Comparison of ENCODE assay signal across 32 cellular contexts in genomic region chr10:5568984-5569383, GRCh38. TPM values are rescaled to one million over a fixed set of nuclear protein-coding genes. Genes with fewer than 3 reads are reported as not detected.
DNase-seq lines count a peak whose midpoint lies in the region; ATAC-seq and TF ChIP-seq lines count a peak whose summit lies in the region.
"Had no signal": no experiment of that assay in that cellular context is flagged by ENCODE, and none has a peak within 500 bp of the region (broad histone marks: within the 10 kb centered on the region; RNA-seq: fewer than 3 reads in every experiment).

No MANE protein-coding gene starts in this region.

- no peak overlapping the region for H4K5ac ChIP-seq in IMR-90 (ENCODE audit: low read depth, low read length)

- no peak overlapping the region for H3K23ac ChIP-seq in IMR-90 (ENCODE audit: low read depth, low read length)

- peaks cover 18% of the 10 kb centered on the region for H3K4me1 ChIP-seq in IMR-90 (ENCODE audit: control insufficient read depth, insufficient read depth, low read length)
- H3K4me1 ChIP-seq in left lung = no peaks in the 10 kb centered on the region
- H3K4me1 ChIP-seq: A549 had no signal

- WGBS in IMR-90 (ENCODE audit: extremely low coverage in 2 of 2, insufficient read length in 1 of 2), 2 experiments = 100% methylated on average over 1 of the region's 2 CpGs; no CpG with 5 or more reads in 1 of the 2 experiments

- H2AK5ac ChIP-seq in IMR-90 (ENCODE audit: low read depth, low read length) = peak overlapping the region; percentile 44; the same call in 1 of the 2 replicates

- H2BK120ac ChIP-seq in IMR-90 (ENCODE audit: low read depth, low read length) = no peak overlapping the region

- no peaks in the 10 kb centered on the region for H3K36me3 Mint-ChIP-seq in activated naive CD4-positive, alpha-beta T cell treated with anti-CD3 and anti-CD28 coated beads, Interleukin-2, amount 50 U/mL, for 24 hours
- peaks cover 3% of the 10 kb centered on the region for H3K36me3 Mint-ChIP-seq in activated naive CD4-positive, alpha-beta T cell treated with anti-CD3 and anti-CD28 coated beads, Interleukin-2, amount 10 ng/mL, durations not matched to agents 7 days and 5 days
- no peaks in the 10 kb centered on the region for H3K36me3 Mint-ChIP-seq in activated naive CD8-positive, alpha-beta T cell treated with anti-CD3 and anti-CD28 coated beads, Interleukin-2, amount 50 U/mL, for 24 hours (ENCODE audit: low read depth)
- H3K36me3 Mint-ChIP-seq in neural crest cell (ENCODE audit: low read depth) = no peaks in the 10 kb centered on the region

- no peaks in the 10 kb centered on the region for H3K9me3 Mint-ChIP-seq in activated naive CD4-positive, alpha-beta T cell treated with anti-CD3 and anti-CD28 coated beads, Interleukin-2, amount 50 U/mL, for 24 hours
- H3K9me3 Mint-ChIP-seq in activated naive CD4-positive, alpha-beta T cell treated with anti-CD3 and anti-CD28 coated beads, Interleukin-2, amount 10 ng/mL, durations not matched to agents 7 days and 5 days = peaks cover 3% of the 10 kb centered on the region
- H3K9me3 Mint-ChIP-seq in activated naive CD8-positive, alpha-beta T cell treated with anti-CD3 and anti-CD28 coated beads, Interleukin-2, amount 50 U/mL, for 24 hours = peaks cover 7% of the 10 kb centered on the region
- peaks cover 3% of the 10 kb centered on the region for H3K9me3 Mint-ChIP-seq in neural crest cell
- H3K9me3 Mint-ChIP-seq: H9, HFFc6 had no signal

- no peak for TF ChIP-seq CTCF in IMR-90 (conservative IDR thresholded peaks at IDR 0.05; ENCODE audit: low read depth, low read length)
- no peak for TF ChIP-seq CTCF in neural crest cell (conservative IDR thresholded peaks at IDR 0.05)
- TF ChIP-seq CTCF in left lung (IDR thresholded peaks at IDR 0.05) = no peak

- no peaks in the 10 kb centered on the region for H3K27me3 Mint-ChIP-seq in activated naive CD4-positive, alpha-beta T cell treated with anti-CD3 and anti-CD28 coated beads, Interleukin-2, amount 50 U/mL, for 24 hours
- peaks cover 37% of the 10 kb centered on the region for H3K27me3 Mint-ChIP-seq in activated naive CD4-positive, alpha-beta T cell treated with anti-CD3 and anti-CD28 coated beads, Interleukin-2, amount 10 ng/mL, durations not matched to agents 7 days and 5 days
- peaks cover 3% of the 10 kb centered on the region for H3K27me3 Mint-ChIP-seq in activated naive CD8-positive, alpha-beta T cell treated with anti-CD3 and anti-CD28 coated beads, Interleukin-2, amount 50 U/mL, for 24 hours
- no peaks in the 10 kb centered on the region for H3K27me3 Mint-ChIP-seq in neural crest cell (ENCODE audit: low read depth)
- H3K27me3 Mint-ChIP-seq: CD4-positive, alpha-beta memory T cell had no signal

- H4K91ac ChIP-seq in IMR-90 (ENCODE audit: insufficient read depth, low read depth, low read length) = no peak overlapping the region

- no peak for DNase-seq in activated naive CD4-positive, alpha-beta T cell treated with anti-CD3 and anti-CD28 coated beads, Interleukin-2, amount 10 ng/mL, durations not matched to agents 7 days and 5 days
- no peak for DNase-seq in IMR-90
- DNase-seq in activated naive CD8-positive, alpha-beta T cell treated with anti-CD3 and anti-CD28 coated beads, Interleukin-2, amount 50 U/mL, for 24 hours = no peak
- DNase-seq in neural crest cell (ENCODE audit: low read depth, low spot score) = no peak
- DNase-seq in left lung = no peak
- DNase-seq in COR-L47 (lab: John Stamatoyannopoulos, UW) = no peak
- DNase-seq: C1 segment of cervical spinal cord; CD4-positive, alpha-beta memory T cell; DMS 273 treated with DMSO at 0.1 percent for 48 hours; DMS79; EL; GDM1; GM23248; H9; HFFc6; KBM-7; MV-4-11; NCI-H1105; NCI-H146; NCI-H1930; NCI-H2107; NCI-H524; NCI-H748 treated with DMSO at 0.1 percent for 48 hours; PC-3 had no signal

- H3K36me3 ChIP-seq in IMR-90 (ENCODE audit: control insufficient read depth, insufficient read depth, low read length) (no peaks in the 10 kb centered on the region), left lung (no peaks in the 10 kb centered on the region)
- H3K36me3 ChIP-seq: SJSA1 had no signal

- CTCF ChIA-PET in activated naive CD4-positive, alpha-beta T cell treated with anti-CD3 and anti-CD28 coated beads, Interleukin-2, amount 10 ng/mL, durations not matched to agents 7 days and 5 days (lab: Charles Lee) = no interaction called here
- CTCF ChIA-PET in IMR-90 (lab: Yijun Ruan, JAX) = no interaction called here

- intact Hi-C loops in IMR-90 (cut with micrococcal nuclease) (no loop called here), left lung (cut with DNase I) (no loop called here)

- no peak overlapping the region for H3K4me3 ChIP-seq in IMR-90 (ENCODE audit: insufficient read depth, low read depth, low read length)
- H3K4me3 ChIP-seq in left lung = no peak overlapping the region
- H3K4me3 ChIP-seq: A549, GM12878, GM23248, SJSA1 had no signal

- no peak overlapping the region for H3K4me3 Mint-ChIP-seq in activated naive CD4-positive, alpha-beta T cell treated with anti-CD3 and anti-CD28 coated beads, Interleukin-2, amount 50 U/mL, for 24 hours
- no peak overlapping the region for H3K4me3 Mint-ChIP-seq in activated naive CD4-positive, alpha-beta T cell treated with anti-CD3 and anti-CD28 coated beads, Interleukin-2, amount 10 ng/mL, durations not matched to agents 7 days and 5 days
- peak overlapping the region; percentile 44 for H3K4me3 Mint-ChIP-seq in activated naive CD8-positive, alpha-beta T cell treated with anti-CD3 and anti-CD28 coated beads, Interleukin-2, amount 50 U/mL, for 24 hours
- no peak overlapping the region for H3K4me3 Mint-ChIP-seq in neural crest cell
- H3K4me3 Mint-ChIP-seq: CD4-positive, alpha-beta memory T cell; H9; HFFc6 had no signal

- H3K14ac ChIP-seq in IMR-90 (replicated peaks; ENCODE audit: low read depth, low read length) = no peak overlapping the region

- H2BK15ac ChIP-seq in IMR-90 (ENCODE audit: low read depth, low read length) = no peak overlapping the region

- H2AK9ac ChIP-seq in IMR-90 (replicated peaks; ENCODE audit: low read depth, low read length, poor library complexity) = no peak overlapping the region

- H3K9me3 ChIP-seq in IMR-90 (ENCODE audit: control insufficient read depth, insufficient read depth, low read length) (no peaks in the 10 kb centered on the region), left lung (no peaks in the 10 kb centered on the region)
- H3K9me3 ChIP-seq: A549, SJSA1 had no signal

- H3K27me3 ChIP-seq in IMR-90 (ENCODE audit: control insufficient read depth, insufficient read depth, low read length) (no peaks in the 10 kb centered on the region), left lung (no peaks in the 10 kb centered on the region)
- H3K27me3 ChIP-seq: SJSA1 had no signal

- TF ChIP-seq POLR2A in IMR-90 (IDR thresholded peaks at IDR 0.05; ENCODE audit: low read depth, low read length) = no peak

- H4K20me1 ChIP-seq in IMR-90 (ENCODE audit: insufficient read depth, low read length) = no peaks in the 10 kb centered on the region

- no peak overlapping the region; the same call in 1 of the 2 replicates for H2BK20ac ChIP-seq in IMR-90 (ENCODE audit: low read depth, low read length)

- TF ChIP-seq RAD21 in IMR-90 (IDR thresholded peaks at IDR 0.05; ENCODE audit: low read length) = no peak

- H3K27ac ChIP-seq in IMR-90 (ENCODE audit: insufficient read depth, low read length) (no peak overlapping the region), left lung (no peak overlapping the region)
- H3K27ac ChIP-seq: A549, GM23248, HL-60, SJSA1 had no signal

- peaks cover 0 to 3% of the 10 kb centered on the region in 2 experiments; a peak in 1 of 4 replicates for H3K79me1 ChIP-seq in IMR-90 (ENCODE audit: low read depth in 1 of 2, low read length in 2 of 2)

- ATAC-seq in IMR-90 (ENCODE audit: low read depth) (no peak), left lung (no peak), HG03280 (IDR thresholded peaks at IDR 0.05; ENCODE audit: unreplicated experiment) (no peak)
- no peak for ATAC-seq in activated naive CD8-positive, alpha-beta T cell treated with anti-CD3 and anti-CD28 coated beads, Interleukin-2, amount 50 U/mL, for 24 hours
- ATAC-seq: A549, GM12878, PC-3, Right ventricle myocardium inferior had no signal

- no peak overlapping the region for H4K8ac ChIP-seq in IMR-90 (ENCODE audit: low read depth in 2 of 2, low read length in 2 of 2)

- no peak overlapping the region for H2BK5ac ChIP-seq in IMR-90 (ENCODE audit: low read depth, low read length, poor library complexity, severe bottlenecking)

- peak overlapping the region; percentile 8 for H3K27ac Mint-ChIP-seq in activated naive CD4-positive, alpha-beta T cell treated with anti-CD3 and anti-CD28 coated beads, Interleukin-2, amount 50 U/mL, for 24 hours
- H3K27ac Mint-ChIP-seq in activated naive CD4-positive, alpha-beta T cell treated with anti-CD3 and anti-CD28 coated beads, Interleukin-2, amount 10 ng/mL, durations not matched to agents 7 days and 5 days = no peak overlapping the region
- peak overlapping the region; percentile 63 for H3K27ac Mint-ChIP-seq in activated naive CD8-positive, alpha-beta T cell treated with anti-CD3 and anti-CD28 coated beads, Interleukin-2, amount 50 U/mL, for 24 hours
- H3K27ac Mint-ChIP-seq in neural crest cell (ENCODE audit: unreplicated experiment) = peak overlapping the region; percentile 10
- H3K27ac Mint-ChIP-seq: H9, HFFc6 had no signal

- H3K4ac ChIP-seq in IMR-90 (ENCODE audit: low read depth, low read length) = no peak overlapping the region

- BruUV-seq in IMR-90 (replicated peaks; lab: Mats Ljungman, UMichigan) = no TSS peak

- H3K9ac ChIP-seq in IMR-90 (ENCODE audit: low read depth, low read length) = no peak overlapping the region
- H3K9ac ChIP-seq: GM23248 had no signal

- H3K56ac ChIP-seq in IMR-90 (ENCODE audit: extremely low read depth, insufficient read depth, low read length) = no peak overlapping the region

- dilution Hi-C loops in IMR-90 (cut with HindIII; ENCODE audit: low sequenced_read_pairs, unreplicated experiment) = no loop called here

- POLR2A ChIA-PET in IMR-90 (lab: Charles Lee; ENCODE audit: unreplicated experiment) = no interaction called here

- in situ Hi-C loops in IMR-90 (cut with MboI; ENCODE audit: low sequenced_read_pairs) = no loop called here

- H3K18ac ChIP-seq in IMR-90 (ENCODE audit: low read depth, low read length) = no peak overlapping the region

- peaks cover 26% of the 10 kb centered on the region for H3K4me1 Mint-ChIP-seq in activated naive CD4-positive, alpha-beta T cell treated with anti-CD3 and anti-CD28 coated beads, Interleukin-2, amount 50 U/mL, for 24 hours
- H3K4me1 Mint-ChIP-seq in activated naive CD4-positive, alpha-beta T cell treated with anti-CD3 and anti-CD28 coated beads, Interleukin-2, amount 10 ng/mL, durations not matched to agents 7 days and 5 days = peaks cover 27% of the 10 kb centered on the region
- peaks cover 22% of the 10 kb centered on the region for H3K4me1 Mint-ChIP-seq in activated naive CD8-positive, alpha-beta T cell treated with anti-CD3 and anti-CD28 coated beads, Interleukin-2, amount 50 U/mL, for 24 hours
- H3K4me1 Mint-ChIP-seq in neural crest cell = peaks cover 11% of the 10 kb centered on the region

- peaks cover 23% of the 10 kb centered on the region for H3K9me1 ChIP-seq in IMR-90 (ENCODE audit: insufficient read depth, low read length)

- H2AFZ ChIP-seq in IMR-90 (replicated peaks; ENCODE audit: low read length, poor library complexity) = no peak overlapping the region
- H2AFZ ChIP-seq: GM23248 had no signal

- no peak overlapping the region for H3K4me2 ChIP-seq in IMR-90 (ENCODE audit: low read depth, low read length)
- H3K4me2 ChIP-seq: A549 had no signal

RNA-seq across cellular contexts. Expression of gene CALML3, which starts 44.2 kb away (rescaled TPM):
- total RNA-seq in IMR-90 (2012; rRNA removed) (not detected in 2 replicates), neural crest cell (not detected in 2 replicates), left lung (not detected)
- not detected in 2 replicates for polyA plus RNA-seq in IMR-90 (2012; rRNA removed)
- not detected in 2 replicates for polyA plus RNA-seq in IMR-90 (2012; cell fraction: cytosol; rRNA removed)
- not detected in 2 replicates for polyA plus RNA-seq in IMR-90 (2012; cell fraction: nucleus; rRNA removed; ENCODE audit: low replicate concordance)
- total RNA-seq: CD4-positive, alpha-beta memory T cell; GM12878; GM23248; H9; HFFc6; LHCN-M2; PC-3; Right ventricle myocardium inferior; SJSA1 had no signal
- polyA plus RNA-seq: A549; CD4-positive, alpha-beta memory T cell; GM12878; GM23248 had no signal
